Comparison of ENCODE assay signal across 17 cellular contexts in the genomic region with DNA sequence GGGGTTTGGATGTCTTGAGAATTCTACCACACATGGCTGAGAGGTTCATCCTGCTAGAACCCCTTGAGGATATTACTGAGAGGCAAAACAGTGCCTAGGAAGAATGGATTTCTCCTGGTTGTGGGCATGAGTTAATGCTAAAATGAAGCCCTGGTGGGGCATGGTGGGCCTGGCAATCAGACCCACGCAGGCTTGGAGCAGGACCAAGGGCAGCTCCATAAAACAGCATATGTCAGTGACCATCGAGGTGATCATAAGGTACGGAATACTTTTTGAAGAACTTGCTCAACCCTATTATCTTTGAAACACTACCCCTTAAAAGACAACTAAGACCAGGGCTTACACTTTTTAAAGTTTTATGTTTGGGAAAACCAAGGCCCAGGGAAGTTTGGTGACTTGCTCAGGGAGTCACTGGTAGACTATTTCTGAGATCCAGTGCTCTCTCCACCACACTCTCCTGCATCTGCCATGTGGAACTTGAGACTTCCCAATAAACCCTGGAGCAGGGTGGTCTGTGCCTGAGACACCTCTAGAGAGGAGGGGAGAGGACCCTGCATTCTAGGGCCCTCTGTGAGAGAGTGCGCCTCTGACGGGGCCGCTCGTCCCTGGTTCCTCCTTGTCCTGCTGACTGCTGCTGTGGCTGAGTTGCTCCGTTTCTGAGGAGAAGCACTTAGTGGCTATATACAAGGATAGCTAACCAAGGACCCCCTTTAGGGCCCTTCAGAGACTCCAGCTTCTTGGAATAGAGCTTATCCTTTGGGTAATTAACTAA. TPM values are rescaled to one million over a fixed set of nuclear protein-coding genes. Genes with fewer than 3 reads are reported as not detected.
DNase-seq lines count a peak whose midpoint lies in the region; ATAC-seq and TF ChIP-seq lines count a peak whose summit lies in the region.
"Had no signal": no experiment of that assay in that cellular context is flagged by ENCODE, and none has a peak within 500 bp of the region (broad histone marks: within the 10 kb centered on the region; RNA-seq: fewer than 3 reads in every experiment).

No MANE protein-coding gene starts in this region.

- H3K4me1 ChIP-seq in DOHH2 (ENCODE audit: control insufficient read depth, low read length) (peaks cover 24% of the 10 kb centered on the region), skeletal muscle satellite cell (ENCODE audit: control insufficient read depth, insufficient read depth, low read length) (peaks cover 26% of the 10 kb centered on the region)

- TF ChIP-seq CTCF in DOHH2 (IDR thresholded peaks at IDR 0.05; ENCODE audit: low read depth, low read length, poor library complexity, severe bottlenecking) (no peak), foreskin fibroblast (IDR thresholded peaks at IDR 0.05; ENCODE audit: low read depth, low read length) (no peak)

- H3K9me2 ChIP-seq in DOHH2 (replicated peaks; ENCODE audit: control insufficient read depth, low read length) = no peaks in the 10 kb centered on the region

- H3F3A ChIP-seq in DOHH2 (ENCODE audit: control insufficient read depth, insufficient read depth) = no peaks in the 10 kb centered on the region

- no peaks in the 10 kb centered on the region for H3K9me3 ChIP-seq in DOHH2 (ENCODE audit: control insufficient read depth, insufficient read depth, low read length)
- H3K9me3 ChIP-seq in skeletal muscle satellite cell (replicated peaks; ENCODE audit: low read length) = no peaks in the 10 kb centered on the region

- no peaks in the 10 kb centered on the region for H4K20me1 ChIP-seq in DOHH2 (ENCODE audit: control insufficient read depth, insufficient read depth, low read depth, low read length)

- H3K4me2 ChIP-seq in DOHH2 (ENCODE audit: low read length) (peak overlapping the region; percentile 59), skeletal muscle satellite cell (ENCODE audit: low read length) (peak overlapping the region; percentile 75)

- no peaks in the 10 kb centered on the region for H3K79me2 ChIP-seq in DOHH2 (ENCODE audit: control insufficient read depth, low read length)

- 76 to 87% (median 85%) methylated on average over 8 of the region's 8 CpGs for WGBS in adipose tissue, 3 donors

- H3K4me3 ChIP-seq in DOHH2 (ENCODE audit: low read length) (peak overlapping the region; percentile 35), skeletal muscle satellite cell (ENCODE audit: low read length) (no peak overlapping the region), foreskin fibroblast (ENCODE audit: low read depth in 1 of 2, low read length in 2 of 2) (no peak overlapping the region)
- H3K4me3 ChIP-seq: GM12878 had no signal

- H3K36me3 ChIP-seq in DOHH2 (ENCODE audit: control insufficient read depth, low read length) (no peaks in the 10 kb centered on the region), skeletal muscle satellite cell (ENCODE audit: insufficient read depth, low read length) (no peaks in the 10 kb centered on the region)

- DNase-seq in Ammon's horn (ENCODE audit: low spot score) (peak; percentile 20), foreskin fibroblast (no peak), activated gamma-delta T cell treated with Interleukin-2 at 50 U/mL for 16 hours (no peak)
- no peak for DNase-seq in stimulated activated CD4-positive, alpha-beta T cell treated with anti-CD3 and anti-CD28 coated beads, Interleukin-2, amount 100 ng/mL, for 48 hours
- DNase-seq: activated naive CD4-positive, alpha-beta T cell; CD4-positive, alpha-beta T cell; foreskin keratinocyte; NCI-H2081 treated with DMSO at 0.1 percent for 48 hours; NCI-H774; T1000 had no signal

- no peak for ATAC-seq in HG03196 (IDR thresholded peaks at IDR 0.05; ENCODE audit: unreplicated experiment)
- ATAC-seq: foreskin keratinocyte had no signal

- H3K27ac ChIP-seq in DOHH2 (ENCODE audit: low read depth, low read length) (no peak overlapping the region), adipose tissue (ENCODE audit: low read depth, low read length) (peak overlapping the region; percentile 52)
- H3K27ac ChIP-seq: foreskin keratinocyte had no signal

- H3K27me3 ChIP-seq in DOHH2 (ENCODE audit: control insufficient read depth, low read length) (no peaks in the 10 kb centered on the region), skeletal muscle satellite cell (ENCODE audit: control insufficient read depth, insufficient read depth, low read length) (no peaks in the 10 kb centered on the region)
- H3K27me3 ChIP-seq: foreskin keratinocyte had no signal

- H3K9ac ChIP-seq in skeletal muscle satellite cell (ENCODE audit: low read depth, low read length) = no peak overlapping the region

RNA-seq across cellular contexts. Expression of gene TIMP4, which starts 28.0 kb away (rescaled TPM):
- polyA plus RNA-seq in adipose tissue = 100 to 1,000 TPM in 2 of 3 donors, 10 to 100 TPM in 1; 29.1 to 374 (median 109) TPM
- total RNA-seq in skeletal muscle satellite cell (2012; rRNA removed) = 18.5 and 21.2 TPM in 2 replicates
- total RNA-seq: CD4-positive, alpha-beta T cell; foreskin keratinocyte; GM12878; HT1080; MCF 10A had no signal
